ENCODE assay signal across 15 cellular contexts in genomic region chr16:8924214-8924613, GRCh38. TPM values are rescaled to one million over a fixed set of nuclear protein-coding genes. Genes with fewer than 3 reads are reported as not detected.
DNase-seq lines count a peak whose midpoint lies in the region; ATAC-seq and TF ChIP-seq lines count a peak whose summit lies in the region.
"Had no signal": no experiment of that assay in that cellular context is flagged by ENCODE, and none has a peak within 500 bp of the region (broad histone marks: within the 10 kb centered on the region; RNA-seq: fewer than 3 reads in every experiment).

No MANE protein-coding gene starts in this region.

- ATAC-seq in activated naive CD4-positive, alpha-beta T cell treated with anti-CD3 and anti-CD28 coated beads, Interleukin-2, amount 50 U/mL, for 72 hours = no peak
- ATAC-seq in left lung = peak; percentile 72
- no peak for ATAC-seq in HG02571 (IDR thresholded peaks at IDR 0.05; ENCODE audit: unreplicated experiment)

- H3K4me3 ChIP-seq in left lung = no peak overlapping the region
- no peak overlapping the region for H3K4me3 ChIP-seq in thyroid gland (replicated peaks in 1 of 3)

- peaks cover 6 to 13% of the 10 kb centered on the region in 2 donors for H3K4me1 ChIP-seq in left lung
- H3K4me1 ChIP-seq in thyroid gland = peaks cover 0 to 6% of the 10 kb centered on the region in 2 donors

- no peak for TF ChIP-seq POLR2A in thyroid gland (IDR thresholded peaks at IDR 0.05)

- H3K9me3 ChIP-seq in left lung (no peaks in the 10 kb centered on the region), thyroid gland (no peaks in the 10 kb centered on the region)

- H3K4me3 Mint-ChIP-seq in activated naive CD4-positive, alpha-beta T cell treated with anti-CD3 and anti-CD28 coated beads, Interleukin-2, amount 50 U/mL, for 24 hours = no peak overlapping the region

- H3K27me3 Mint-ChIP-seq in activated naive CD4-positive, alpha-beta T cell treated with anti-CD3 and anti-CD28 coated beads, Interleukin-2, amount 50 U/mL, for 24 hours = no peaks in the 10 kb centered on the region

- H3K27me3 ChIP-seq in left lung = no peaks in the 10 kb centered on the region
- H3K27me3 ChIP-seq in thyroid gland = no peaks in the 10 kb centered on the region

- TF ChIP-seq CTCF in left lung (IDR thresholded peaks at IDR 0.05) (no peak), thyroid gland (IDR thresholded peaks at IDR 0.05) (no peak)

- peaks cover 18% of the 10 kb centered on the region for H3K36me3 Mint-ChIP-seq in activated naive CD4-positive, alpha-beta T cell treated with anti-CD3 and anti-CD28 coated beads, Interleukin-2, amount 50 U/mL, for 24 hours
- peaks cover 9 to 31% of the 10 kb centered on the region in 2 donors for H3K36me3 Mint-ChIP-seq in activated naive CD4-positive, alpha-beta T cell treated with anti-CD3 and anti-CD28 coated beads, Interleukin-2, amount 50 U/mL, for 72 hours

- no peak overlapping the region for H3K27ac ChIP-seq in left lung
- H3K27ac ChIP-seq in thyroid gland = no peak overlapping the region

- no peak for DNase-seq in activated naive CD4-positive, alpha-beta T cell treated with Interleukin-2 at 50 U/mL for 16 hours
- no peak for DNase-seq in activated naive CD4-positive, alpha-beta T cell treated with anti-CD3 and anti-CD28 coated beads, Interleukin-2, amount 50 U/mL, for 72 hours (ENCODE audit: low spot score in 2 of 2)
- DNase-seq in left lung (no peak), thyroid gland (peak; percentile 14 to 47), activated T-cell treated with anti-CD3 and anti-CD28 coated beads for 4 hours (no peak), NCI-H345 treated with DMSO at 0.1 percent for 48 hours (lab: John Stamatoyannopoulos, UW; ENCODE audit: unreplicated experiment) (no peak)
- DNase-seq: activated CD8-positive, alpha-beta memory T cell treated with anti-CD3 and anti-CD28 coated beads, Interleukin-2, amount 50 U/mL, for 4 hours; cerebellar nuclear complex; islet precursor cell; NCI-H1694 had no signal

- peaks cover 54% of the 10 kb centered on the region for H3K4me1 Mint-ChIP-seq in activated naive CD4-positive, alpha-beta T cell treated with anti-CD3 and anti-CD28 coated beads, Interleukin-2, amount 50 U/mL, for 24 hours

- H3K9me3 Mint-ChIP-seq in activated naive CD4-positive, alpha-beta T cell treated with anti-CD3 and anti-CD28 coated beads, Interleukin-2, amount 50 U/mL, for 24 hours = no peaks in the 10 kb centered on the region
- no peaks in the 10 kb centered on the region for H3K9me3 Mint-ChIP-seq in activated naive CD4-positive, alpha-beta T cell treated with anti-CD3 and anti-CD28 coated beads, Interleukin-2, amount 50 U/mL, for 72 hours

- WGBS in thyroid gland, 2 donors = 57 to 71% methylated on average over 4 of the region's 4 CpGs

- H3K36me3 ChIP-seq in left lung = peaks cover 0 to 70% of the 10 kb centered on the region in 2 donors
- H3K36me3 ChIP-seq in thyroid gland = peaks cover 33 to 35% of the 10 kb centered on the region in 2 donors

- intact Hi-C loops in left lung (cut with DNase I) = no loop called here
- intact Hi-C loops in thyroid gland (cut with DNase I) = no loop called here

- peak overlapping the region; percentile 59 for H3K27ac Mint-ChIP-seq in activated naive CD4-positive, alpha-beta T cell treated with anti-CD3 and anti-CD28 coated beads, Interleukin-2, amount 50 U/mL, for 24 hours
- H3K27ac Mint-ChIP-seq in activated naive CD4-positive, alpha-beta T cell treated with anti-CD3 and anti-CD28 coated beads, Interleukin-2, amount 50 U/mL, for 72 hours = peak overlapping the region; percentile 59 to 62

RNA-seq across cellular contexts. Expression of gene USP7, which starts 39.5 kb away (rescaled TPM):
- 100 to 1,000 TPM; 154 to 171 TPM for total RNA-seq in activated naive CD4-positive, alpha-beta T cell treated with anti-CD3 and anti-CD28 coated beads, Interleukin-2, amount 50 U/mL, for 72 hours
- total RNA-seq in left lung = 10 to 100 TPM; 70.4 to 98.4 TPM
- 10 to 100 TPM; 57.9 to 93.6 (median 85.5) TPM for total RNA-seq in thyroid gland

RNA-seq across cellular contexts. Expression of gene LITAFD, which starts 42.1 kb away (rescaled TPM):
- total RNA-seq in activated naive CD4-positive, alpha-beta T cell treated with anti-CD3 and anti-CD28 coated beads, Interleukin-2, amount 50 U/mL, for 72 hours = not detected
- total RNA-seq in left lung (not detected), thyroid gland (not detected)
- total RNA-seq: Daoy, omental fat pad, temporal lobe had no signal

RNA-seq across cellular contexts. Expression of gene CARHSP1, which starts 55.4 kb away (rescaled TPM):
- total RNA-seq in activated naive CD4-positive, alpha-beta T cell treated with anti-CD3 and anti-CD28 coated beads, Interleukin-2, amount 50 U/mL, for 72 hours = 100 to 1,000 TPM in 1 of 2 donors, 10 to 100 TPM in 1; 88.1 to 106 TPM
- total RNA-seq in left lung (10 to 100 TPM; 74.0 to 96.0 TPM), thyroid gland (10 to 100 TPM; 43.4 to 67.5 (median 61.1) TPM)

Comparison
In these comparisons a context has a peak if more than half of its experiments do, and no peak if none do; other contexts are left out.
1. DNase-seq: peak in thyroid gland (2 of 2); none in activated naive CD4-positive, alpha-beta T cell treated with Interleukin-2 at 50 U/mL for 16 hours (single experiment), activated naive CD4-positive, alpha-beta T cell treated with anti-CD3 and anti-CD28 coated beads, Interleukin-2, amount 50 U/mL, for 72 hours (0 of 2), left lung (0 of 2), activated T-cell treated with anti-CD3 and anti-CD28 coated beads for 4 hours (single experiment) and NCI-H345 treated with DMSO at 0.1 percent for 48 hours (single experiment).